ENCODE assay signal across 1 cellular context in genomic region chr19:576768-577438, GRCh38.
TF ChIP-seq lines count a peak whose summit lies in the region.

No MANE protein-coding gene starts in this region.

TF ChIP-seq in GM23338, 12 proteins besides CTCF, POLR2A, EP300 and RAD21 (continued from another document):
- TF ChIP-seq, protein P1, sequence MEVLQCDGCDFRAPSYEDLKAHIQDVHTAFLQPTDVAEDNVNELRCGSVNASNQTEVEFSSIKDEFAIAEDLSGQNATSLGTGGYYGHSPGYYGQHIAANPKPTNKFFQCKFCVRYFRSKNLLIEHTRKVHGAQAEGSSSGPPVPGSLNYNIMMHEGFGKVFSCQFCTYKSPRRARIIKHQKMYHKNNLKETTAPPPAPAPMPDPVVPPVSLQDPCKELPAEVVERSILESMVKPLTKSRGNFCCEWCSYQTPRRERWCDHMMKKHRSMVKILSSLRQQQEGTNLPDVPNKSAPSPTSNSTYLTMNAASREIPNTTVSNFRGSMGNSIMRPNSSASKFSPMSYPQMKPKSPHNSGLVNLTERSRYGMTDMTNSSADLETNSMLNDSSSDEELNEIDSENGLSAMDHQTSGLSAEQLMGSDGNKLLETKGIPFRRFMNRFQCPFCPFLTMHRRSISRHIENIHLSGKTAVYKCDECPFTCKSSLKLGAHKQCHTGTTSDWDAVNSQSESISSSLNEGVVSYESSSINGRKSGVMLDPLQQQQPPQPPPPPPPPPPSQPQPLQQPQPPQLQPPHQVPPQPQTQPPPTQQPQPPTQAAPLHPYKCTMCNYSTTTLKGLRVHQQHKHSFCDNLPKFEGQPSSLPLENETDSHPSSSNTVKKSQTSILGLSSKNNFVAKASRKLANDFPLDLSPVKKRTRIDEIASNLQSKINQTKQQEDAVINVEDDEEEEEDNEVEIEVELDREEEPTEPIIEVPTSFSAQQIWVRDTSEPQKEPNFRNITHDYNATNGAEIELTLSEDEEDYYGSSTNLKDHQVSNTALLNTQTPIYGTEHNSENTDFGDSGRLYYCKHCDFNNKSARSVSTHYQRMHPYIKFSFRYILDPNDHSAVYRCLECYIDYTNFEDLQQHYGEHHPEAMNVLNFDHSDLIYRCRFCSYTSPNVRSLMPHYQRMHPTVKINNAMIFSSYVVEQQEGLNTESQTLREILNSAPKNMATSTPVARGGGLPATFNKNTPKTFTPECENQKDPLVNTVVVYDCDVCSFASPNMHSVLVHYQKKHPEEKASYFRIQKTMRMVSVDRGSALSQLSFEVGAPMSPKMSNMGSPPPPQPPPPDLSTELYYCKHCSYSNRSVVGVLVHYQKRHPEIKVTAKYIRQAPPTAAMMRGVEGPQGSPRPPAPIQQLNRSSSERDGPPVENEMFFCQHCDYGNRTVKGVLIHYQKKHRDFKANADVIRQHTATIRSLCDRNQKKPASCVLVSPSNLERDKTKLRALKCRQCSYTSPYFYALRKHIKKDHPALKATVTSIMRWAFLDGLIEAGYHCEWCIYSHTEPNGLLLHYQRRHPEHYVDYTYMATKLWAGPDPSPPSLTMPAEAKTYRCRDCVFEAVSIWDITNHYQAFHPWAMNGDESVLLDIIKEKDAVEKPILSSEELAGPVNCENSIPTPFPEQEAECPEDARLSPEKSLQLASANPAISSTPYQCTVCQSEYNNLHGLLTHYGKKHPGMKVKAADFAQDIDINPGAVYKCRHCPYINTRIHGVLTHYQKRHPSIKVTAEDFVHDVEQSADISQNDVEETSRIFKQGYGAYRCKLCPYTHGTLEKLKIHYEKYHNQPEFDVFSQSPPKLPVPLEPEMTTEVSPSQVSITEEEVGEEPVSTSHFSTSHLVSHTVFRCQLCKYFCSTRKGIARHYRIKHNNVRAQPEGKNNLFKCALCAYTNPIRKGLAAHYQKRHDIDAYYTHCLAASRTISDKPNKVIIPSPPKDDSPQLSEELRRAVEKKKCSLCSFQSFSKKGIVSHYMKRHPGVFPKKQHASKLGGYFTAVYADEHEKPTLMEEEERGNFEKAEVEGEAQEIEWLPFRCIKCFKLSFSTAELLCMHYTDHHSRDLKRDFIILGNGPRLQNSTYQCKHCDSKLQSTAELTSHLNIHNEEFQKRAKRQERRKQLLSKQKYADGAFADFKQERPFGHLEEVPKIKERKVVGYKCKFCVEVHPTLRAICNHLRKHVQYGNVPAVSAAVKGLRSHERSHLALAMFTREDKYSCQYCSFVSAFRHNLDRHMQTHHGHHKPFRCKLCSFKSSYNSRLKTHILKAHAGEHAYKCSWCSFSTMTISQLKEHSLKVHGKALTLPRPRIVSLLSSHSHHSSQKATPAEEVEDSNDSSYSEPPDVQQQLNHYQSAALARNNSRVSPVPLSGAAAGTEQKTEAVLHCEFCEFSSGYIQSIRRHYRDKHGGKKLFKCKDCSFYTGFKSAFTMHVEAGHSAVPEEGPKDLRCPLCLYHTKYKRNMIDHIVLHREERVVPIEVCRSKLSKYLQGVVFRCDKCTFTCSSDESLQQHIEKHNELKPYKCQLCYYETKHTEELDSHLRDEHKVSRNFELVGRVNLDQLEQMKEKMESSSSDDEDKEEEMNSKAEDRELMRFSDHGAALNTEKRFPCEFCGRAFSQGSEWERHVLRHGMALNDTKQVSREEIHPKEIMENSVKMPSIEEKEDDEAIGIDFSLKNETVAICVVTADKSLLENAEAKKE (CRISPR knock-in tag; IDR thresholded peaks at IDR 0.05), result no peak
- TF ChIP-seq, protein P2, sequence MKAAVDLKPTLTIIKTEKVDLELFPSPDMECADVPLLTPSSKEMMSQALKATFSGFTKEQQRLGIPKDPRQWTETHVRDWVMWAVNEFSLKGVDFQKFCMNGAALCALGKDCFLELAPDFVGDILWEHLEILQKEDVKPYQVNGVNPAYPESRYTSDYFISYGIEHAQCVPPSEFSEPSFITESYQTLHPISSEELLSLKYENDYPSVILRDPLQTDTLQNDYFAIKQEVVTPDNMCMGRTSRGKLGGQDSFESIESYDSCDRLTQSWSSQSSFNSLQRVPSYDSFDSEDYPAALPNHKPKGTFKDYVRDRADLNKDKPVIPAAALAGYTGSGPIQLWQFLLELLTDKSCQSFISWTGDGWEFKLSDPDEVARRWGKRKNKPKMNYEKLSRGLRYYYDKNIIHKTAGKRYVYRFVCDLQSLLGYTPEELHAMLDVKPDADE (IDR thresholded peaks at IDR 0.05), result no peak
- TF ChIP-seq, protein P3, sequence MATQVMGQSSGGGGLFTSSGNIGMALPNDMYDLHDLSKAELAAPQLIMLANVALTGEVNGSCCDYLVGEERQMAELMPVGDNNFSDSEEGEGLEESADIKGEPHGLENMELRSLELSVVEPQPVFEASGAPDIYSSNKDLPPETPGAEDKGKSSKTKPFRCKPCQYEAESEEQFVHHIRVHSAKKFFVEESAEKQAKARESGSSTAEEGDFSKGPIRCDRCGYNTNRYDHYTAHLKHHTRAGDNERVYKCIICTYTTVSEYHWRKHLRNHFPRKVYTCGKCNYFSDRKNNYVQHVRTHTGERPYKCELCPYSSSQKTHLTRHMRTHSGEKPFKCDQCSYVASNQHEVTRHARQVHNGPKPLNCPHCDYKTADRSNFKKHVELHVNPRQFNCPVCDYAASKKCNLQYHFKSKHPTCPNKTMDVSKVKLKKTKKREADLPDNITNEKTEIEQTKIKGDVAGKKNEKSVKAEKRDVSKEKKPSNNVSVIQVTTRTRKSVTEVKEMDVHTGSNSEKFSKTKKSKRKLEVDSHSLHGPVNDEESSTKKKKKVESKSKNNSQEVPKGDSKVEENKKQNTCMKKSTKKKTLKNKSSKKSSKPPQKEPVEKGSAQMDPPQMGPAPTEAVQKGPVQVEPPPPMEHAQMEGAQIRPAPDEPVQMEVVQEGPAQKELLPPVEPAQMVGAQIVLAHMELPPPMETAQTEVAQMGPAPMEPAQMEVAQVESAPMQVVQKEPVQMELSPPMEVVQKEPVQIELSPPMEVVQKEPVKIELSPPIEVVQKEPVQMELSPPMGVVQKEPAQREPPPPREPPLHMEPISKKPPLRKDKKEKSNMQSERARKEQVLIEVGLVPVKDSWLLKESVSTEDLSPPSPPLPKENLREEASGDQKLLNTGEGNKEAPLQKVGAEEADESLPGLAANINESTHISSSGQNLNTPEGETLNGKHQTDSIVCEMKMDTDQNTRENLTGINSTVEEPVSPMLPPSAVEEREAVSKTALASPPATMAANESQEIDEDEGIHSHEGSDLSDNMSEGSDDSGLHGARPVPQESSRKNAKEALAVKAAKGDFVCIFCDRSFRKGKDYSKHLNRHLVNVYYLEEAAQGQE (IDR thresholded peaks at IDR 0.05; ENCODE audit: unreplicated experiment), result no peak
- no peak for TF ChIP-seq STAT1 (IDR thresholded peaks at IDR 0.05; ENCODE audit: unreplicated experiment)
- TF ChIP-seq EZH2phosphoT487 (IDR thresholded peaks at IDR 0.05; ENCODE audit: unreplicated experiment), result no peak
- no peak for TF ChIP-seq CREB1 (CRISPR knock-in tag; IDR thresholded peaks at IDR 0.05; ENCODE audit: low read depth)
- no peak for TF ChIP-seq ZNF331 (CRISPR knock-in tag; IDR thresholded peaks at IDR 0.05; ENCODE audit: low read depth)
- no peak for TF ChIP-seq POLR2AphosphoS5 (IDR thresholded peaks at IDR 0.05; ENCODE audit: low read depth)
